9 cellular contexts compared by ENCODE assay signal in the genomic region with DNA sequence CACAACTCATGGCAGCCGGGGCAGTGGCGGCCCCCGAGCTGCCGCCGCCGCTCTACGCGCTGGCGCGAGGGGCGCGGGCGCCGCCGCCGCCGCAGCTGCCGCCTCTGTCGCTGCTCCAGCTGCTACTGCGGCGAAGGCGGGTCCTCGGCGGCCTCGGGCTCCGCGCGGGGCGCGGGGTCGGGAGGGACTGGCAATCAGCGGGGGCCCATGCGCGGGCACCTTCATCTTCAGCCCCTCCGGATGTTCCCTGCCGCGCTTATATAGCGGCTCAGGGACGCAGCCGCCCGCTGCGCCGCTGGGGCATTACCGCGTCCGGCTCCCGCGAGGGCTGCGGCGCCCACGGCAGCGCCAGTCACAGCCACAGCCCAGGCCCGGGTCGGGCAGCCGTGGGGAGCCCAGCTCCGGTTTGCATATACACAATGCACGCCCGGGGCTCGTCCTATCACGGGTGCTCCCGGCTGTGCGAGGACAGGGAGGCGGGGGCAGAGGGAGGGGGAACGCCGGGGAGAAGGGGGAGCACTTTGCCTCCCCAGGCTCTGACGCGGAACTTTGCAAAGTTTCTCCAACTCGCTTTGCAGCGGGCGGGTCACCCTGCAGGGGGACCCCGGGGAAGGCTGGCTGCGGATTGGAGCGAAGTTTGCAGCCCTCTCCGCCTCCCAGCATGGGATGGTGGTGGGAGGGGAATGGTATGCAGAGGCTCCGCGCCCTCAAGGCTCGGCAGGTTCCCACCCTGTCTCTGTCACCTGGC. TPM values are rescaled to one million over a fixed set of nuclear protein-coding genes. Genes with fewer than 3 reads are reported as not detected.
DNase-seq lines count a peak whose midpoint lies in the region; ATAC-seq, FAIRE-seq and TF ChIP-seq lines count a peak whose summit lies in the region.
"Had no signal": no experiment of that assay in that cellular context is flagged by ENCODE, and none has a peak within 500 bp of the region (broad histone marks: within the 10 kb centered on the region; RNA-seq: fewer than 3 reads in every experiment).

A gene with protein sequence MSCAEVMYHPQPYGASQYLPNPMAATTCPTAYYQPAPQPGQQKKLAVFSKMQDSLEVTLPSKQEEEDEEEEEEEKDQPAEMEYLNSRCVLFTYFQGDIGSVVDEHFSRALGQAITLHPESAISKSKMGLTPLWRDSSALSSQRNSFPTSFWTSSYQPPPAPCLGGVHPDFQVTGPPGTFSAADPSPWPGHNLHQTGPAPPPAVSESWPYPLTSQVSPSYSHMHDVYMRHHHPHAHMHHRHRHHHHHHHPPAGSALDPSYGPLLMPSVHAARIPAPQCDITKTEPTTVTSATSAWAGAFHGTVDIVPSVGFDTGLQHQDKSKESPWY (minus strand): TSS at position 416 of the 748 bp plus-strand sequence. CDS start 406 bp downstream, at position 10.

- H3K9me3 Mint-ChIP-seq in WTC11 (no peaks in the 10 kb centered on the region), neural progenitor cell (no peaks in the 10 kb centered on the region)
- H3K9me3 Mint-ChIP-seq in activated T-helper 1 cell treated with anti-CD3 and anti-CD28 coated beads, Interleukin-12 subunit alpha, Interleukin-12 subunit beta, Interleukin-2, Interleukin-4 antibody, amounts not matched to agents 30 ng/mL and 10 ng/mL and 1 ng/mL, durations not matched to agents 14 hours and 24 hours and 36 hours, result no peaks in the 10 kb centered on the region

- TF ChIP-seq CTCF in WTC11 (IDR thresholded peaks at IDR 0.05) (no peak), neural progenitor cell (IDR thresholded peaks at IDR 0.05) (peak; percentile 33)

- no peak within 1 kb of the TSS for H3K27ac ChIP-seq in neural progenitor cell
- H3K27ac ChIP-seq in effector memory CD4-positive, alpha-beta T cell (ENCODE audit: insufficient read depth, low read length, poor library complexity, severe bottlenecking), result no peak within 1 kb of the TSS

- peak within 1 kb of the TSS; percentile 88 for H3K4me3 ChIP-seq in neural progenitor cell
- H3K4me3 ChIP-seq in effector memory CD4-positive, alpha-beta T cell (ENCODE audit: insufficient read depth, low read depth, low read length, poor library complexity, severe bottlenecking), result no peak within 1 kb of the TSS

- H3K4me2 ChIP-seq in neural progenitor cell, result peak within 1 kb of the TSS; percentile 93

- CTCF ChIA-PET in WTC11 (lab: Charles Lee), result interaction anchor here (0.9 to 1.6 kb wide), 5 partner anchors 13 to 218 kb away, joined by 3 to 5 read pairs (median 4); no protein-coding TSS in a partner anchor

- ATAC-seq in HG03135 (IDR thresholded peaks at IDR 0.05; ENCODE audit: unreplicated experiment) (peak; percentile 44), WTC11 (peak; percentile 92), HG02571 (IDR thresholded peaks at IDR 0.05; ENCODE audit: unreplicated experiment) (no peak)

- peaks cover 20% of the 10 kb centered on the region for H3K27me3 Mint-ChIP-seq in WTC11 (ENCODE audit: low read depth)
- H3K27me3 Mint-ChIP-seq in neural progenitor cell (ENCODE audit: insufficient read depth, low read depth), result peaks cover 7% of the 10 kb centered on the region
- H3K27me3 Mint-ChIP-seq in activated T-helper 1 cell treated with anti-CD3 and anti-CD28 coated beads, Interleukin-12 subunit alpha, Interleukin-12 subunit beta, Interleukin-2, Interleukin-4 antibody, amounts not matched to agents 30 ng/mL and 10 ng/mL and 1 ng/mL, durations not matched to agents 14 hours and 24 hours and 36 hours (ENCODE audit: insufficient read depth), result peaks cover 34% of the 10 kb centered on the region

- peak; percentile 7 for DNase-seq in GM12891 (ENCODE audit: insufficient read length, low spot score)
- DNase-seq in WTC11 (ENCODE audit: low spot score), result peak; percentile 90
- DNase-seq in foreskin melanocyte, result peak; percentile 11
- peak; percentile 87 for DNase-seq in neural progenitor cell (ENCODE audit: low spot score)
- DNase-seq in effector memory CD4-positive, alpha-beta T cell, result no peak
- no peak for DNase-seq in activated T-helper 1 cell treated with anti-CD3 and anti-CD28 coated beads, Interleukin-12 subunit alpha, Interleukin-12 subunit beta, Interleukin-2, Interleukin-4 antibody, amounts not matched to agents 30 ng/mL and 10 ng/mL and 1 ng/mL, durations not matched to agents 14 hours and 24 hours and 36 hours (ENCODE audit: low spot score)

- H3K79me2 ChIP-seq in neural progenitor cell (ENCODE audit: low read depth), result no peaks in the 10 kb centered on the region

- peaks cover 19% of the 10 kb centered on the region for H3K27me3 ChIP-seq in neural progenitor cell
- no peaks in the 10 kb centered on the region for H3K27me3 ChIP-seq in effector memory CD4-positive, alpha-beta T cell (replicated peaks; ENCODE audit: control insufficient read depth, insufficient read depth, low read length, poor library complexity, severe bottlenecking)

- no peaks in the 10 kb centered on the region for H4K20me1 ChIP-seq in neural progenitor cell (ENCODE audit: low read depth)

- no peak for FAIRE-seq in GM12891 (lab: Jason Lieb, UNC)

- TF ChIP-seq POLR2A in GM12891 (IDR thresholded peaks at IDR 0.05; ENCODE audit: low read depth, low read length), result no peak

- POLR2A ChIA-PET in WTC11 (lab: Charles Lee), result no interaction called here

- H3K27ac Mint-ChIP-seq in WTC11, result peak within 1 kb of the TSS; percentile 88
- no peak within 1 kb of the TSS for H3K27ac Mint-ChIP-seq in neural progenitor cell
- no peak within 1 kb of the TSS for H3K27ac Mint-ChIP-seq in activated T-helper 1 cell treated with anti-CD3 and anti-CD28 coated beads, Interleukin-12 subunit alpha, Interleukin-12 subunit beta, Interleukin-2, Interleukin-4 antibody, amounts not matched to agents 30 ng/mL and 10 ng/mL and 1 ng/mL, durations not matched to agents 14 hours and 24 hours and 36 hours

- H3K4me1 Mint-ChIP-seq in WTC11, result peaks cover 20% of the 10 kb centered on the region
- peaks cover 7% of the 10 kb centered on the region for H3K4me1 Mint-ChIP-seq in neural progenitor cell
- no peaks in the 10 kb centered on the region for H3K4me1 Mint-ChIP-seq in activated T-helper 1 cell treated with anti-CD3 and anti-CD28 coated beads, Interleukin-12 subunit alpha, Interleukin-12 subunit beta, Interleukin-2, Interleukin-4 antibody, amounts not matched to agents 30 ng/mL and 10 ng/mL and 1 ng/mL, durations not matched to agents 14 hours and 24 hours and 36 hours (ENCODE audit: low read depth)

- peaks cover 8% of the 10 kb centered on the region for H3K4me1 ChIP-seq in neural progenitor cell
- peaks cover 3% of the 10 kb centered on the region for H3K4me1 ChIP-seq in effector memory CD4-positive, alpha-beta T cell (ENCODE audit: control insufficient read depth, insufficient read depth, low read length, poor library complexity, severe bottlenecking)

- H2AFZ ChIP-seq in neural progenitor cell (replicated peaks), result peak within 1 kb of the TSS; percentile 96

- intact Hi-C loops in activated T-helper 1 cell treated with anti-CD3 and anti-CD28 coated beads, Interleukin-12 subunit alpha, Interleukin-12 subunit beta, Interleukin-2, Interleukin-4 antibody, amounts not matched to agents 30 ng/mL and 10 ng/mL and 1 ng/mL, durations not matched to agents 14 hours and 24 hours and 36 hours (cut with micrococcal nuclease), result no loop called here

- no peaks in the 10 kb centered on the region for H3K9me3 ChIP-seq in neural progenitor cell (ENCODE audit: low read depth)
- H3K9me3 ChIP-seq in effector memory CD4-positive, alpha-beta T cell (ENCODE audit: control insufficient read depth, low read length), result no peaks in the 10 kb centered on the region

- no peaks in the 10 kb centered on the region for H3K36me3 ChIP-seq in neural progenitor cell
- H3K36me3 ChIP-seq in effector memory CD4-positive, alpha-beta T cell (ENCODE audit: control insufficient read depth, insufficient read depth, low read length), result no peaks in the 10 kb centered on the region

- H3K36me3 Mint-ChIP-seq in WTC11 (no peaks in the 10 kb centered on the region), neural progenitor cell (no peaks in the 10 kb centered on the region)
- H3K36me3 Mint-ChIP-seq in activated T-helper 1 cell treated with anti-CD3 and anti-CD28 coated beads, Interleukin-12 subunit alpha, Interleukin-12 subunit beta, Interleukin-2, Interleukin-4 antibody, amounts not matched to agents 30 ng/mL and 10 ng/mL and 1 ng/mL, durations not matched to agents 14 hours and 24 hours and 36 hours (ENCODE audit: low read depth), result no peaks in the 10 kb centered on the region

- peaks cover 5% of the 10 kb centered on the region for H3F3A ChIP-seq in neural progenitor cell (ENCODE audit: low read depth)

- H3K9ac ChIP-seq in neural progenitor cell, result no peak within 1 kb of the TSS

- H3K4me3 Mint-ChIP-seq in WTC11, result peak within 1 kb of the TSS; percentile 79
- H3K4me3 Mint-ChIP-seq in neural progenitor cell, result peak within 1 kb of the TSS; percentile 88
- no peak within 1 kb of the TSS for H3K4me3 Mint-ChIP-seq in activated T-helper 1 cell treated with anti-CD3 and anti-CD28 coated beads, Interleukin-12 subunit alpha, Interleukin-12 subunit beta, Interleukin-2, Interleukin-4 antibody, amounts not matched to agents 30 ng/mL and 10 ng/mL and 1 ng/mL, durations not matched to agents 14 hours and 24 hours and 36 hours

TF ChIP-seq in GM12891, 5 proteins besides CTCF, POLR2A, EP300 and RAD21:
- TF ChIP-seq PAX5 (IDR thresholded peaks at IDR 0.05; ENCODE audit: insufficient read depth, low read length, severe bottlenecking) (no peak), POLR2AphosphoS5 (IDR thresholded peaks at IDR 0.05; ENCODE audit: low read depth, low read length) (no peak), POU2F2 (IDR thresholded peaks at IDR 0.05; ENCODE audit: low read depth, low read length) (no peak), TAF1 (IDR thresholded peaks at IDR 0.05; ENCODE audit: low read depth, low read length) (no peak), SPI1 (IDR thresholded peaks at IDR 0.05; ENCODE audit: low read depth, low read length) (no peak)

TF ChIP-seq in WTC11, 78 proteins besides CTCF, POLR2A, EP300 and RAD21 (continues in another document):
- TF ChIP-seq KAT7 (CRISPR knock-in tag; IDR thresholded peaks at IDR 0.05; ENCODE audit: borderline replicate concordance) (no peak), ETV6 (CRISPR knock-in tag; IDR thresholded peaks at IDR 0.05) (0 out of 2 replicates have a peak, but pooled peaks have one; percentile 59)

RNA-seq across cellular contexts. Expression of the gene that starts here (rescaled TPM):
- not detected for polyA plus RNA-seq in GM12891 (2012; ENCODE audit: low read depth, missing spikeins)
- total RNA-seq in WTC11 (2021), result 6.1 to 10.4 TPM (median 6.9 TPM) in 3 replicates
- 1.2 and 1.8 TPM in 2 replicates for total RNA-seq in neural progenitor cell (ENCODE audit: low replicate concordance)
- not detected in 2 replicates for total RNA-seq in activated T-helper 1 cell treated with anti-CD3 and anti-CD28 coated beads, Interleukin-12 subunit alpha, Interleukin-12 subunit beta, Interleukin-2, Interleukin-4 antibody, amounts not matched to agents 30 ng/mL and 10 ng/mL and 1 ng/mL, durations not matched to agents 14 hours and 24 hours and 36 hours
- total RNA-seq: T-helper 2 cell treated with Interferon-gamma antibody and Interleukin-4, amounts not matched to agents 100 ng/mL and 5 ng/mL, for 36 hours had no signal

Comparison
In these comparisons a context has a peak if more than half of its experiments do, and no peak if none do; other contexts are left out.
1. DNase-seq: peak in GM12891 (single experiment), WTC11 (single experiment), foreskin melanocyte (single experiment) and neural progenitor cell (single experiment); none in effector memory CD4-positive, alpha-beta T cell (0 of 3) and activated T-helper 1 cell treated with anti-CD3 and anti-CD28 coated beads, Interleukin-12 subunit alpha, Interleukin-12 subunit beta, Interleukin-2, Interleukin-4 antibody, amounts not matched to agents 30 ng/mL and 10 ng/mL and 1 ng/mL, durations not matched to agents 14 hours and 24 hours and 36 hours (single experiment).